ENCODE assay signal across 24 cellular contexts in genomic region chr7:95263803-95264202, GRCh38.
"Had no signal": no experiment of that assay in that cellular context is flagged by ENCODE, and none has a peak within 500 bp of the region (broad histone marks: within the 10 kb centered on the region; RNA-seq: fewer than 3 reads in every experiment).

No MANE protein-coding gene starts in this region.

- H3K4me1 Mint-ChIP-seq: immature natural killer cell; naive thymus-derived CD8-positive, alpha-beta T cell; neural crest cell; stimulated activated effector memory CD8-positive, alpha-beta T cell treated with anti-CD3 and anti-CD28 coated beads, Interleukin-12 subunit alpha, Interleukin-12 subunit beta, amount 100 ng/mL, for 72 hours had no signal

- H3K9me3 Mint-ChIP-seq: dendritic cell treated with granulocyte-macrophage colony-stimulating factor and Interleukin-4, amounts not matched to agents 40 ng/mL and 50 ng/mL, for 4 days; effector memory CD8-positive, alpha-beta T cell; immature natural killer cell; naive thymus-derived CD8-positive, alpha-beta T cell; stimulated activated effector memory CD8-positive, alpha-beta T cell treated with anti-CD3 and anti-CD28 coated beads, Interleukin-12 subunit alpha, Interleukin-12 subunit beta, amount 100 ng/mL, for 72 hours; type B pancreatic cell had no signal

- FAIRE-seq: colon, kidney had no signal

- H3K4me3 ChIP-seq: esophagus squamous epithelium, gastroesophageal sphincter, lung, ovary, suprapubic skin, thyroid gland had no signal

- H3K27me3 ChIP-seq: esophagus squamous epithelium, gastroesophageal sphincter, ovary, suprapubic skin, thyroid gland had no signal

- H3K4me1 ChIP-seq: esophagus squamous epithelium, gastroesophageal sphincter, suprapubic skin, thyroid gland had no signal

- H3K9me3 ChIP-seq: esophagus squamous epithelium, gastroesophageal sphincter, ovary, suprapubic skin, thyroid gland had no signal

- H3K36me3 ChIP-seq: esophagus squamous epithelium, ovary, suprapubic skin, thyroid gland had no signal

- H3K27ac ChIP-seq: esophagus squamous epithelium, gastroesophageal sphincter, ovary, suprapubic skin, thyroid gland had no signal

- H3K27me3 Mint-ChIP-seq: dendritic cell treated with granulocyte-macrophage colony-stimulating factor and Interleukin-4, amounts not matched to agents 40 ng/mL and 50 ng/mL, for 4 days; progenitor cell of endocrine pancreas; type B pancreatic cell had no signal

- DNase-seq: effector memory CD8-positive, alpha-beta T cell; esophagus squamous epithelium; glutamatergic neuron; immature natural killer cell; kidney; left cardiac atrium; left ventricle myocardium superior; mesendoderm; naive thymus-derived CD8-positive, alpha-beta T cell; ovary; right cardiac atrium; stimulated activated CD4-positive, alpha-beta T cell treated with anti-CD3 and anti-CD28 coated beads, Interleukin-4, amount 100 ng/mL, for 1 hour; stimulated activated CD8-positive, alpha-beta memory T cell treated with anti-CD3 and anti-CD28 coated beads, Interleukin-4, amount 100 ng/mL, for 48 hours; stimulated activated naive CD8-positive, alpha-beta T cell treated with anti-CD3 and anti-CD28 coated beads, Interleukin-15, Interleukin-2, amounts not matched to agents 100 U/mL and 50 U/mL, for 24 hours; thyroid gland had no signal

- H3K36me3 Mint-ChIP-seq: immature natural killer cell; naive thymus-derived CD8-positive, alpha-beta T cell; stimulated activated effector memory CD8-positive, alpha-beta T cell treated with anti-CD3 and anti-CD28 coated beads, Interleukin-12 subunit alpha, Interleukin-12 subunit beta, amount 100 ng/mL, for 72 hours had no signal

- H3K4me3 Mint-ChIP-seq: dendritic cell treated with granulocyte-macrophage colony-stimulating factor and Interleukin-4, amounts not matched to agents 40 ng/mL and 50 ng/mL, for 4 days; effector memory CD8-positive, alpha-beta T cell; immature natural killer cell; naive thymus-derived CD8-positive, alpha-beta T cell; neural crest cell; stimulated activated effector memory CD8-positive, alpha-beta T cell treated with anti-CD3 and anti-CD28 coated beads, Interleukin-12 subunit alpha, Interleukin-12 subunit beta, amount 100 ng/mL, for 72 hours; type B pancreatic cell had no signal

- H3K27ac Mint-ChIP-seq: dendritic cell treated with granulocyte-macrophage colony-stimulating factor and Interleukin-4, amounts not matched to agents 40 ng/mL and 50 ng/mL, for 4 days; effector memory CD8-positive, alpha-beta T cell; immature natural killer cell; naive thymus-derived CD8-positive, alpha-beta T cell; stimulated activated effector memory CD8-positive, alpha-beta T cell treated with anti-CD3 and anti-CD28 coated beads, Interleukin-12 subunit alpha, Interleukin-12 subunit beta, amount 100 ng/mL, for 72 hours; type B pancreatic cell had no signal
